Comparison of ENCODE assay signal across 1 cellular context in the genomic region with DNA sequence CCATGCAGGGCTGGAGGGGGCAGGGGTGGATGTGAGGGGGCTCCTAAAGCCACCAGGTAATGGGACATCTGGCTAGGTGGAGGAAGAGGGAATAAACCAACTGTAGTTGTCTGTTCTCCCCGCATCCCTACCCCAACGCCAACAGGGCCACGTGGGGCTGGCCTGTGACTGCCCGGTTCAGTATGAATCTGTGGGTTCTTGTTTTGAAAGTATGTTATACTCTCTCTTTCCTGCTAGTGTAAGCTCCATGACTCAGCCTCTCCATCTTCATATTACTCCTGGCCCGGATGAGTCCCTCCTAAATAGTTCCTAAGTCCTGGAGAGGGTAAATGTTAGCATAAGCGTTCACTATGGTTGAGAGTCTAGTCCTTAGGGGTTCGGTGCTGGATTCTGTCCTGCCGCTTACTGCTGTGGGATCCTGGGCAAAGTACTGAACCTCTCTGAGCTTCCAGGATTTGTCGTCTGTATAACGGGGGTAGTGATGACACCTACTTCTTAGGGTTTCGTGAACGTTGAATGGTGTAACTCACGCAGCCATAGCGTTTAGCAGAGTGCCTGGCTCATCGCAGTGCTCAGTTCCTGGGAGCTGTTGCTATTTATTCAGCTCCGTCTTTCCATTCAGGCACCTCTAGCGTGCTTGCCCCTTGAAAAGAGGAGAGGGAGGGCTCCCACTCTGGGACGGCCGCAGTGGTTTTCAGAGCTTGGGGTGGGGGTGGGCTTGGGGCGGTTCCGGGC.
TF ChIP-seq lines count a peak whose summit lies in the region.

No MANE protein-coding gene starts in this region.

TF ChIP-seq in endothelial cell of umbilical vein, 7 proteins besides CTCF, POLR2A, EP300 and RAD21:
- TF ChIP-seq GATA2 (IDR thresholded peaks at IDR 0.05; ENCODE audit: insufficient read depth, insufficient read length, low read depth, low read length) (no peak), JUN (IDR thresholded peaks at IDR 0.05; ENCODE audit: borderline replicate concordance, insufficient read depth, insufficient read length, low read depth) (no peak), MYC (IDR thresholded peaks at IDR 0.05; ENCODE audit: low read depth, low read length) (no peak), EZH2 (IDR thresholded peaks at IDR 0.05; ENCODE audit: borderline replicate concordance, low read depth, low read length, severe bottlenecking) (no peak), FOS (IDR thresholded peaks at IDR 0.05; ENCODE audit: borderline replicate concordance, insufficient read depth, low read length) (no peak), POLR2AphosphoS5 (IDR thresholded peaks at IDR 0.05; ENCODE audit: insufficient read depth, low read depth, low read length) (no peak)
- TF ChIP-seq, protein P1, sequence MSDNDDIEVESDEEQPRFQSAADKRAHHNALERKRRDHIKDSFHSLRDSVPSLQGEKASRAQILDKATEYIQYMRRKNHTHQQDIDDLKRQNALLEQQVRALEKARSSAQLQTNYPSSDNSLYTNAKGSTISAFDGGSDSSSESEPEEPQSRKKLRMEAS (IDR thresholded peaks at IDR 0.05; ENCODE audit: insufficient read depth, insufficient read length) = no peak
